Comparison of ENCODE assay signal across 8 cellular contexts in genomic region chr17:30731210-30732132, GRCh38.
DNase-seq lines count a peak whose midpoint lies in the region; ATAC-seq and TF ChIP-seq lines count a peak whose summit lies in the region.
"Not testable (repeated sequence)": the region's sequence is repeated elsewhere in the genome, so short reads cannot be mapped to it uniquely, and the experiment has no call there.

No MANE protein-coding gene starts in this region.

- 0% methylated on average over 10 of the region's 87 CpGs for whole genome bisulfite sequencing in esophagus muscularis mucosa

- DNase-seq in DMS53 (lab: John Stamatoyannopoulos, UW) = peak; percentile 85
- peak; percentile 58 for DNase-seq in KG1 (lab: John Stamatoyannopoulos, UW)
- peak; percentile 81 to 93 (median 90) for DNase-seq in Peyer's patch
- peak; percentile 90 to 94 for DNase-seq in activated T-cell treated with anti-CD3 and anti-CD28 coated beads, Interleukin-2, amount 50 U/mL, for 48 hours
- not testable (repeated sequence) for DNase-seq in esophagus muscularis mucosa (ENCODE audit: extremely low spot score)
- DNase-seq in myocyte (ENCODE audit: low read depth) = peak; percentile 70
- DNase-seq in stimulated activated CD8-positive, alpha-beta memory T cell treated with anti-CD3 and anti-CD28 coated beads, Interleukin-4, amount 100 ng/mL, for 48 hours = peak; percentile 87

- H3K9me3 ChIP-seq in Peyer's patch, esophagus muscularis mucosa: not testable (repeated sequence)

- not testable (repeated sequence) for H3K27me3 ChIP-seq in Peyer's patch, esophagus muscularis mucosa

- peaks cover 0 to 19% (median 0%) of the 10 kb centered on the region in 4 donors for H3K4me1 ChIP-seq in Peyer's patch
- peaks cover 17 to 23% (median 22%) of the 10 kb centered on the region in 4 donors for H3K4me1 ChIP-seq in esophagus muscularis mucosa

- TF ChIP-seq EP300 in esophagus muscularis mucosa (IDR thresholded peaks at IDR 0.05) = not testable (repeated sequence)

- not testable (repeated sequence) for H3K36me3 ChIP-seq in Peyer's patch, esophagus muscularis mucosa

- TF ChIP-seq POLR2A in Peyer's patch (IDR thresholded peaks at IDR 0.05) (peak; percentile 71 to 82), esophagus muscularis mucosa (IDR thresholded peaks at IDR 0.05; ENCODE audit: low read depth) (peak; percentile 66)

- TF ChIP-seq CTCF in Peyer's patch (IDR thresholded peaks at IDR 0.05); esophagus muscularis mucosa (IDR thresholded peaks at IDR 0.05): not testable (repeated sequence)

- ATAC-seq in GM21717 (IDR thresholded peaks at IDR 0.05; ENCODE audit: unreplicated experiment) = peak; percentile 81

- intact Hi-C loops in esophagus muscularis mucosa (cut with DNase I) = not testable (repeated sequence)

- peak overlapping the region; percentile 85 to 92 (median 88) for H3K27ac ChIP-seq in Peyer's patch
- H3K27ac ChIP-seq in esophagus muscularis mucosa (replicated peaks in 1 of 4) = peak overlapping the region; percentile 86 to 93 (median 92)

- H3K4me3 ChIP-seq in Peyer's patch (peak overlapping the region; percentile 77 to 96 (median 88)), esophagus muscularis mucosa (peak overlapping the region; percentile 68 to 97 (median 84))
